Comparison of ENCODE assay signal across 8 cellular contexts in genomic region chr2:231709636-231709980, GRCh38. TPM values are rescaled to one million over a fixed set of nuclear protein-coding genes. Genes with fewer than 3 reads are reported as not detected.
DNase-seq lines count a peak whose midpoint lies in the region; ATAC-seq and TF ChIP-seq lines count a peak whose summit lies in the region.

No MANE protein-coding gene starts in this region.

- CTCF ChIA-PET in activated CD4-positive, alpha-beta T cell treated with anti-CD3 and anti-CD28 coated beads, Interleukin-2, amount 10 ng/mL, durations not matched to agents 7 days and 5 days (lab: Charles Lee): interaction anchor here (0.6 to 6.8 kb wide), 15 partner anchors 9 to 165 kb away, joined by 3 to 131 read pairs (median 3); no protein-coding TSS in a partner anchor

- no peaks in the 10 kb centered on the region for H3K27me3 ChIP-seq in neural cell (ENCODE audit: insufficient read depth, low read depth, low read length)

- H3K36me3 Mint-ChIP-seq in activated CD4-positive, alpha-beta T cell treated with anti-CD3 and anti-CD28 coated beads, Interleukin-2, amount 10 ng/mL, durations not matched to agents 7 days and 5 days (ENCODE audit: low read depth): peaks cover 45% of the 10 kb centered on the region

- peaks cover 50% of the 10 kb centered on the region for H3K79me2 ChIP-seq in neural cell (replicated peaks; ENCODE audit: insufficient read depth, low read length)

- no peak for TF ChIP-seq RAD21 in neural cell (conservative IDR thresholded peaks at IDR 0.05)

- POLR2A ChIA-PET in activated CD4-positive, alpha-beta T cell treated with anti-CD3 and anti-CD28 coated beads, Interleukin-2, amount 10 ng/mL, durations not matched to agents 7 days and 5 days (lab: Charles Lee): interaction anchor here (1.1 kb wide), 1 partner anchor 95 kb away, joined by 5 read pairs; no protein-coding TSS in a partner anchor

- no peak for ATAC-seq in HG03095 (IDR thresholded peaks at IDR 0.05; ENCODE audit: unreplicated experiment)

- H3K4me3 ChIP-seq in epithelial cell of proximal tubule (ENCODE audit: low read depth, low read length): peak overlapping the region; percentile 97
- peak overlapping the region; percentile 100 for H3K4me3 ChIP-seq in neural cell (ENCODE audit: low read length)

- H3K9ac ChIP-seq in neural cell (ENCODE audit: low read length): peak overlapping the region; percentile 99

- no peak overlapping the region for H2AFZ ChIP-seq in neural cell (ENCODE audit: low read depth, low read length)

- peaks cover 8% of the 10 kb centered on the region for H3F3A ChIP-seq in neural cell (ENCODE audit: insufficient read depth, low read length, poor library complexity, severe bottlenecking)

- H3K27me3 Mint-ChIP-seq in activated CD4-positive, alpha-beta T cell treated with anti-CD3 and anti-CD28 coated beads, Interleukin-2, amount 10 ng/mL, durations not matched to agents 7 days and 5 days: peaks cover 2% of the 10 kb centered on the region

- H3K36me3 ChIP-seq in neural cell (ENCODE audit: insufficient read depth, low read length): peaks cover 4% of the 10 kb centered on the region

- peak overlapping the region; percentile 68 for H3K4me2 ChIP-seq in neural cell (ENCODE audit: low read length)

- peak overlapping the region; percentile 95 for H3K27ac ChIP-seq in neural cell (ENCODE audit: low read length)

- peaks cover 44% of the 10 kb centered on the region for H4K20me1 ChIP-seq in neural cell (ENCODE audit: insufficient read depth)

- peak; percentile 90 for DNase-seq in activated CD8-positive, alpha-beta memory T cell treated with anti-CD3 and anti-CD28 coated beads for 24 hours
- no peak for DNase-seq in activated CD8-positive, alpha-beta memory T cell treated with anti-CD3 and anti-CD28 coated beads, Interleukin-2, amount 50 U/mL, for 48 hours
- DNase-seq in activated CD4-positive, alpha-beta T cell treated with anti-CD3 and anti-CD28 coated beads, Interleukin-2, amount 10 ng/mL, durations not matched to agents 7 days and 5 days: peak; percentile 39
- DNase-seq in epithelial cell of proximal tubule (ENCODE audit: low read depth): no peak
- DNase-seq in AML-193 (lab: John Stamatoyannopoulos, UW): no peak
- no peak for DNase-seq in KG1 (lab: John Stamatoyannopoulos, UW)

- peak overlapping the region; percentile 99 for H3K4me3 Mint-ChIP-seq in activated CD4-positive, alpha-beta T cell treated with anti-CD3 and anti-CD28 coated beads, Interleukin-2, amount 10 ng/mL, durations not matched to agents 7 days and 5 days

- no peaks in the 10 kb centered on the region for H3K9me3 ChIP-seq in neural cell (ENCODE audit: low read length)

- peaks cover 38% of the 10 kb centered on the region for H3K4me1 Mint-ChIP-seq in activated CD4-positive, alpha-beta T cell treated with anti-CD3 and anti-CD28 coated beads, Interleukin-2, amount 10 ng/mL, durations not matched to agents 7 days and 5 days

- H3K9me2 ChIP-seq in neural cell (ENCODE audit: insufficient read depth, low read length): no peaks in the 10 kb centered on the region

- peak overlapping the region; percentile 97 for H3K27ac Mint-ChIP-seq in activated CD4-positive, alpha-beta T cell treated with anti-CD3 and anti-CD28 coated beads, Interleukin-2, amount 10 ng/mL, durations not matched to agents 7 days and 5 days

- H3K9me3 Mint-ChIP-seq in activated CD4-positive, alpha-beta T cell treated with anti-CD3 and anti-CD28 coated beads, Interleukin-2, amount 10 ng/mL, durations not matched to agents 7 days and 5 days: no peaks in the 10 kb centered on the region

- TF ChIP-seq CTCF in epithelial cell of proximal tubule (conservative IDR thresholded peaks at IDR 0.05; ENCODE audit: low read depth, low read length): no peak
- TF ChIP-seq CTCF in neural cell (IDR thresholded peaks at IDR 0.05; ENCODE audit: poor library complexity, severe bottlenecking): no peak

- TF ChIP-seq EP300 in neural cell (conservative IDR thresholded peaks at IDR 0.05; ENCODE audit: poor library complexity, severe bottlenecking): no peak

TF ChIP-seq in neural cell, 6 proteins besides CTCF, POLR2A, EP300 and RAD21:
- TF ChIP-seq POLR2AphosphoS5 (IDR thresholded peaks at IDR 0.05) (no peak), MXI1 (conservative IDR thresholded peaks at IDR 0.05; ENCODE audit: poor library complexity, severe bottlenecking) (no peak), EZH2 (IDR thresholded peaks at IDR 0.05; ENCODE audit: borderline replicate concordance, insufficient read depth, low read length, poor library complexity, severe bottlenecking) (no peak), TAF1 (IDR thresholded peaks at IDR 0.05; ENCODE audit: low read depth) (no peak), SMC3 (conservative IDR thresholded peaks at IDR 0.05; ENCODE audit: poor library complexity) (no peak)
- TF ChIP-seq, protein P1, sequence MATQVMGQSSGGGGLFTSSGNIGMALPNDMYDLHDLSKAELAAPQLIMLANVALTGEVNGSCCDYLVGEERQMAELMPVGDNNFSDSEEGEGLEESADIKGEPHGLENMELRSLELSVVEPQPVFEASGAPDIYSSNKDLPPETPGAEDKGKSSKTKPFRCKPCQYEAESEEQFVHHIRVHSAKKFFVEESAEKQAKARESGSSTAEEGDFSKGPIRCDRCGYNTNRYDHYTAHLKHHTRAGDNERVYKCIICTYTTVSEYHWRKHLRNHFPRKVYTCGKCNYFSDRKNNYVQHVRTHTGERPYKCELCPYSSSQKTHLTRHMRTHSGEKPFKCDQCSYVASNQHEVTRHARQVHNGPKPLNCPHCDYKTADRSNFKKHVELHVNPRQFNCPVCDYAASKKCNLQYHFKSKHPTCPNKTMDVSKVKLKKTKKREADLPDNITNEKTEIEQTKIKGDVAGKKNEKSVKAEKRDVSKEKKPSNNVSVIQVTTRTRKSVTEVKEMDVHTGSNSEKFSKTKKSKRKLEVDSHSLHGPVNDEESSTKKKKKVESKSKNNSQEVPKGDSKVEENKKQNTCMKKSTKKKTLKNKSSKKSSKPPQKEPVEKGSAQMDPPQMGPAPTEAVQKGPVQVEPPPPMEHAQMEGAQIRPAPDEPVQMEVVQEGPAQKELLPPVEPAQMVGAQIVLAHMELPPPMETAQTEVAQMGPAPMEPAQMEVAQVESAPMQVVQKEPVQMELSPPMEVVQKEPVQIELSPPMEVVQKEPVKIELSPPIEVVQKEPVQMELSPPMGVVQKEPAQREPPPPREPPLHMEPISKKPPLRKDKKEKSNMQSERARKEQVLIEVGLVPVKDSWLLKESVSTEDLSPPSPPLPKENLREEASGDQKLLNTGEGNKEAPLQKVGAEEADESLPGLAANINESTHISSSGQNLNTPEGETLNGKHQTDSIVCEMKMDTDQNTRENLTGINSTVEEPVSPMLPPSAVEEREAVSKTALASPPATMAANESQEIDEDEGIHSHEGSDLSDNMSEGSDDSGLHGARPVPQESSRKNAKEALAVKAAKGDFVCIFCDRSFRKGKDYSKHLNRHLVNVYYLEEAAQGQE (IDR thresholded peaks at IDR 0.05; ENCODE audit: borderline replicate concordance): no peak

RNA-seq across cellular contexts. Expression of gene PTMA, which starts 1.3 kb away (rescaled TPM):
- total RNA-seq in activated CD4-positive, alpha-beta T cell treated with anti-CD3 and anti-CD28 coated beads, Interleukin-2, amount 10 ng/mL, durations not matched to agents 7 days and 5 days: 1,000 to 10,000 TPM; 1,700 to 2,208 TPM
- 1,797 and 2,011 TPM in 2 replicates for total RNA-seq in epithelial cell of proximal tubule
- 1,579 and 2,091 TPM in 2 replicates for polyA plus RNA-seq in neural cell
- 690 and 761 TPM in 2 replicates for polyA minus RNA-seq in neural cell

Comparison
In these comparisons a context has a peak if more than half of its experiments do, and no peak if none do; other contexts are left out.
1. DNase-seq: peak in activated CD8-positive, alpha-beta memory T cell treated with anti-CD3 and anti-CD28 coated beads for 24 hours (single experiment) and activated CD4-positive, alpha-beta T cell treated with anti-CD3 and anti-CD28 coated beads, Interleukin-2, amount 10 ng/mL, durations not matched to agents 7 days and 5 days (single experiment); none in activated CD8-positive, alpha-beta memory T cell treated with anti-CD3 and anti-CD28 coated beads, Interleukin-2, amount 50 U/mL, for 48 hours (single experiment), epithelial cell of proximal tubule (single experiment), AML-193 (0 of 2) and KG1 (single experiment).